Comparison of ENCODE assay signal across 8 cellular contexts in genomic region chr1:172638885-172639831, GRCh38.
DNase-seq lines count a peak whose midpoint lies in the region; ATAC-seq and TF ChIP-seq lines count a peak whose summit lies in the region.

No MANE protein-coding gene starts in this region.

- DNase-seq in DMS53 (lab: John Stamatoyannopoulos, UW), result peak; percentile 38
- DNase-seq in DMS53 treated with DMSO at 0.1 percent for 48 hours (lab: John Stamatoyannopoulos, UW; ENCODE audit: unreplicated experiment), result no peak
- peak; percentile 85 for DNase-seq in activated CD8-positive, alpha-beta memory T cell treated with anti-CD3 and anti-CD28 coated beads for 24 hours
- peak; percentile 92 to 94 for DNase-seq in foreskin fibroblast
- peak; percentile 57 to 78 for DNase-seq in stimulated activated CD8-positive, alpha-beta memory T cell treated with anti-CD3 and anti-CD28 coated beads, Interleukin-15, amount 100 ng/mL, for 4 hours (ENCODE audit: low read depth in 2 of 2)
- DNase-seq in iPS-NIHi7 (ENCODE audit: extremely low spot score), result no peak

- TF ChIP-seq CTCF in foreskin fibroblast (IDR thresholded peaks at IDR 0.05; ENCODE audit: low read depth, low read length), result no peak

- H3K4me3 ChIP-seq in foreskin fibroblast (ENCODE audit: low read depth in 1 of 2, low read length in 2 of 2), result no peak overlapping the region

- ATAC-seq in GM18511 (IDR thresholded peaks at IDR 0.05; ENCODE audit: unreplicated experiment), result no peak

- TF ChIP-seq RAD21 in Ishikawa (IDR thresholded peaks at IDR 0.05; ENCODE audit: low read depth), result no peak

- no peak; the same call in 1 of the 2 replicates for TF ChIP-seq EP300 in Ishikawa (IDR thresholded peaks at IDR 0.05; ENCODE audit: borderline replicate concordance)

TF ChIP-seq in Ishikawa, 13 proteins besides CTCF, POLR2A, EP300 and RAD21:
- TF ChIP-seq TEAD4 (IDR thresholded peaks at IDR 0.05) (peak; percentile 62), REST (IDR thresholded peaks at IDR 0.05; ENCODE audit: low read depth) (no peak)

Comparison
In these comparisons a context has a peak if more than half of its experiments do, and no peak if none do; other contexts are left out.
1. DNase-seq: peak in DMS53 (single experiment), activated CD8-positive, alpha-beta memory T cell treated with anti-CD3 and anti-CD28 coated beads for 24 hours (single experiment), foreskin fibroblast (2 of 2) and stimulated activated CD8-positive, alpha-beta memory T cell treated with anti-CD3 and anti-CD28 coated beads, Interleukin-15, amount 100 ng/mL, for 4 hours (2 of 2); none in DMS53 treated with DMSO at 0.1 percent for 48 hours (single experiment) and iPS-NIHi7 (single experiment).